Comparison of ENCODE assay signal across 11 cellular contexts in the genomic region with DNA sequence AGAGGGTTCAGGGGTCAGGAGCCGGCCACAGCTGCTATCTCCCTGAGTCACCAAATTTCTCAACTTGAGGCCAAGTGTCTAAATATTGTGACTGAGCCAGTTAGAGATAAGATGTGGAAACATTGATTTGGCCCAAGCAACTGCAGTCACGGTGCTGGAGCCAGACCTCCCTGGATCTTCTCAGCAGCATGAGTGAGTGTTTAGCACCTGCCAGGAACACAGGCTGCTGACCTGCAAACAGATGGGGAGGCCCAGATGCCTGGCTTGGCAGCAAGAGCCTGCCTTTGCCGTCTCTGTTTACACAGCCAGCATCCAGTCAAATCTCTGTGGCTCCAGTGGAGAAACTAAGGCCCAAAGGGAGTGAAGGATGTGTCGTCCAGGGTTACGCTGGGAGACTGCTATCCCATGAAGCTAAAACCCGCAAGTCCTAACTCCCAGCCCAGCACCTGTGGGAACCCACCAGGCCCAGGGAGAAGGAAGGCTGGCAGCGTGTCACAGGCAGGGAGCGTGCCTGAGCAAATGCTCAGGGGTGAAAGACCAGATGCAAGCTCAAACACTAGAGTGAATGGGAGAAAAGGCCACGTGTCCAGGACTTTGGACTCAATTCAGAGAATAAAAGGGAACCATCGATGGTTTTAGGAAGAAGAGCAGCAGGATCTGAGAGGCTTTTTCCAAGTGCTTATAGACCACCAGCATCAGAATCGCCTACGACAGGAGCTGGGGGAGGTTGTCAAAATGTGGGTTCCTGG. TPM values are rescaled to one million over a fixed set of nuclear protein-coding genes. Genes with fewer than 3 reads are reported as not detected.
DNase-seq lines count a peak whose midpoint lies in the region; ATAC-seq and TF ChIP-seq lines count a peak whose summit lies in the region.
"Had no signal": no experiment of that assay in that cellular context is flagged by ENCODE, and none has a peak within 500 bp of the region (broad histone marks: within the 10 kb centered on the region; RNA-seq: fewer than 3 reads in every experiment).

No MANE protein-coding gene starts in this region.

- H3K4me3 Mint-ChIP-seq in activated CD4-positive, alpha-beta T cell treated with anti-CD3 and anti-CD28 coated beads, Interleukin-2, amount 10 ng/mL, durations not matched to agents 24 days and 14 days = no peak overlapping the region

- no peaks in the 10 kb centered on the region for H3K27me3 ChIP-seq in sigmoid colon
- H3K27me3 ChIP-seq: SJSA1 had no signal

- peaks cover 0 to 70% (median 65%) of the 10 kb centered on the region in 4 donors for H3K4me1 ChIP-seq in sigmoid colon

- ATAC-seq in SK-N-SH treated with all-trans-retinoic acid at 6 μM for 48 hours (peak; percentile 17; the same call in 2 of the 3 replicates), Right ventricle myocardium inferior (peak; percentile 90), HG02763 (IDR thresholded peaks at IDR 0.05; ENCODE audit: unreplicated experiment) (no peak), GM18511 (IDR thresholded peaks at IDR 0.05; ENCODE audit: unreplicated experiment) (no peak), HG02938 (IDR thresholded peaks at IDR 0.05; ENCODE audit: unreplicated experiment) (no peak)

- peak in 1 of 4 donors; percentile 57 for TF ChIP-seq EP300 in sigmoid colon (IDR thresholded peaks at IDR 0.05)

- no peaks in the 10 kb centered on the region for H3K36me3 ChIP-seq in sigmoid colon
- H3K36me3 ChIP-seq: SJSA1 had no signal

- H3K9me3 ChIP-seq in sigmoid colon = peaks cover 0 to 7% (median 0%) of the 10 kb centered on the region in 4 donors
- H3K9me3 ChIP-seq: SJSA1 had no signal

- H3K27ac ChIP-seq in sigmoid colon = peak overlapping the region; percentile 70 to 83 (median 76)
- H3K27ac ChIP-seq: SJSA1 had no signal

- 16 to 51% methylated on average over 12 of the region's 12 CpGs for WGBS in sigmoid colon, 2 donors

- peaks cover 3% of the 10 kb centered on the region for H3K9me3 Mint-ChIP-seq in activated CD4-positive, alpha-beta T cell treated with anti-CD3 and anti-CD28 coated beads, Interleukin-2, amount 10 ng/mL, durations not matched to agents 24 days and 14 days

- TF ChIP-seq POLR2A in sigmoid colon (IDR thresholded peaks at IDR 0.05) = no peak

- peak overlapping the region; percentile 25 for H3K27ac Mint-ChIP-seq in activated CD4-positive, alpha-beta T cell treated with anti-CD3 and anti-CD28 coated beads, Interleukin-2, amount 10 ng/mL, durations not matched to agents 24 days and 14 days

- TF ChIP-seq CTCF in sigmoid colon (IDR thresholded peaks at IDR 0.05) = no peak

- DNase-seq in activated CD4-positive, alpha-beta T cell treated with anti-CD3 and anti-CD28 coated beads, Interleukin-2, amount 10 ng/mL, durations not matched to agents 24 days and 14 days = no peak
- no peak for DNase-seq in activated CD4-positive, alpha-beta T cell treated with anti-CD3 and anti-CD28 coated beads, Interleukin-2, amount 50 U/mL, for 48 hours
- DNase-seq in Right ventricle myocardium inferior (ENCODE audit: missing footprints) = peak; percentile 88
- DNase-seq in sigmoid colon = peak; percentile 95
- DNase-seq: DND-41 had no signal

- H3K36me3 Mint-ChIP-seq in activated CD4-positive, alpha-beta T cell treated with anti-CD3 and anti-CD28 coated beads, Interleukin-2, amount 10 ng/mL, durations not matched to agents 24 days and 14 days (ENCODE audit: low read depth) = peaks cover 15% of the 10 kb centered on the region

- peaks cover 36% of the 10 kb centered on the region for H3K4me1 Mint-ChIP-seq in activated CD4-positive, alpha-beta T cell treated with anti-CD3 and anti-CD28 coated beads, Interleukin-2, amount 10 ng/mL, durations not matched to agents 24 days and 14 days

- no peak overlapping the region for H3K4me3 ChIP-seq in sigmoid colon
- H3K4me3 ChIP-seq: SJSA1 had no signal

- no peaks in the 10 kb centered on the region for H3K27me3 Mint-ChIP-seq in activated CD4-positive, alpha-beta T cell treated with anti-CD3 and anti-CD28 coated beads, Interleukin-2, amount 10 ng/mL, durations not matched to agents 24 days and 14 days

- intact Hi-C loops in activated CD4-positive, alpha-beta T cell treated with anti-CD3 and anti-CD28 coated beads, Interleukin-2, amount 10 ng/mL, durations not matched to agents 24 days and 14 days (cut with micrococcal nuclease) = no loop called here
- intact Hi-C loops in Right ventricle myocardium inferior (cut with DNase I) (no loop called here), sigmoid colon (cut with DNase I) (no loop called here)

TF ChIP-seq in SK-N-SH treated with all-trans-retinoic acid at 6 μM for 48 hours, 23 proteins besides CTCF, POLR2A, EP300 and RAD21:
- TF ChIP-seq PATZ1 (CRISPR knock-in tag; IDR thresholded peaks at IDR 0.05; ENCODE audit: borderline replicate concordance) (no peak), TSHZ2 (CRISPR knock-in tag; IDR thresholded peaks at IDR 0.05) (no peak), ISL1 (CRISPR knock-in tag; IDR thresholded peaks at IDR 0.05) (peak; percentile 43), ESRRG (CRISPR knock-in tag; IDR thresholded peaks at IDR 0.05) (no peak), CSDC2 (CRISPR knock-in tag; IDR thresholded peaks at IDR 0.05) (no peak), BACH2 (CRISPR knock-in tag; IDR thresholded peaks at IDR 0.05; ENCODE audit: borderline replicate concordance) (no peak), GLIS3 (CRISPR knock-in tag; IDR thresholded peaks at IDR 0.05) (no peak), RARB (CRISPR knock-in tag; IDR thresholded peaks at IDR 0.05) (no peak), TCF4 (CRISPR knock-in tag; IDR thresholded peaks at IDR 0.05; ENCODE audit: borderline replicate concordance) (peak; percentile 40; the same call in 1 of the 2 replicates)
- TF ChIP-seq, protein P1, sequence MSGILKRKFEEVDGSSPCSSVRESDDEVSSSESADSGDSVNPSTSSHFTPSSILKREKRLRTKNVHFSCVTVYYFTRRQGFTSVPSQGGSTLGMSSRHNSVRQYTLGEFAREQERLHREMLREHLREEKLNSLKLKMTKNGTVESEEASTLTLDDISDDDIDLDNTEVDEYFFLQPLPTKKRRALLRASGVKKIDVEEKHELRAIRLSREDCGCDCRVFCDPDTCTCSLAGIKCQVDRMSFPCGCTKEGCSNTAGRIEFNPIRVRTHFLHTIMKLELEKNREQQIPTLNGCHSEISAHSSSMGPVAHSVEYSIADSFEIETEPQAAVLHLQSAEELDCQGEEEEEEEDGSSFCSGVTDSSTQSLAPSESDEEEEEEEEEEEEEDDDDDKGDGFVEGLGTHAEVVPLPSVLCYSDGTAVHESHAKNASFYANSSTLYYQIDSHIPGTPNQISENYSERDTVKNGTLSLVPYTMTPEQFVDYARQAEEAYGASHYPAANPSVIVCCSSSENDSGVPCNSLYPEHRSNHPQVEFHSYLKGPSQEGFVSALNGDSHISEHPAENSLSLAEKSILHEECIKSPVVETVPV (CRISPR knock-in tag; IDR thresholded peaks at IDR 0.05) = no peak

RNA-seq across cellular contexts. Expression of gene PTGIS, which starts 15.9 kb away (rescaled TPM):
- 51.7 and 57.6 TPM in 2 replicates for total RNA-seq in activated CD4-positive, alpha-beta T cell treated with anti-CD3 and anti-CD28 coated beads, Interleukin-2, amount 10 ng/mL, durations not matched to agents 24 days and 14 days
- 24.2 TPM for total RNA-seq in Right ventricle myocardium inferior
- total RNA-seq in sigmoid colon = 100 to 1,000 TPM in 1 of 4 donors, 10 to 100 TPM in 3; 55.3 to 241 (median 82.5) TPM
- 10 to 100 TPM in 1 of 3 donors, 1 to 10 TPM in 1, under 1 TPM in 1; 0.46 to 12.0 (median 5.8) TPM for polyA plus RNA-seq in sigmoid colon
- total RNA-seq: SJSA1 had no signal
- polyA plus RNA-seq: keratinocyte had no signal

Comparison
In these comparisons a context has a peak if more than half of its experiments do, and no peak if none do; other contexts are left out.
1. DNase-seq: peak in Right ventricle myocardium inferior (single experiment) and sigmoid colon (single experiment); none in activated CD4-positive, alpha-beta T cell treated with anti-CD3 and anti-CD28 coated beads, Interleukin-2, amount 10 ng/mL, durations not matched to agents 24 days and 14 days (single experiment) and activated CD4-positive, alpha-beta T cell treated with anti-CD3 and anti-CD28 coated beads, Interleukin-2, amount 50 U/mL, for 48 hours (0 of 2).
2. ATAC-seq: peak in SK-N-SH treated with all-trans-retinoic acid at 6 μM for 48 hours (single experiment) and Right ventricle myocardium inferior (single experiment); none in HG02763 (single experiment), GM18511 (single experiment) and HG02938 (single experiment).